27 cellular contexts compared by ENCODE assay signal in the genomic region with DNA sequence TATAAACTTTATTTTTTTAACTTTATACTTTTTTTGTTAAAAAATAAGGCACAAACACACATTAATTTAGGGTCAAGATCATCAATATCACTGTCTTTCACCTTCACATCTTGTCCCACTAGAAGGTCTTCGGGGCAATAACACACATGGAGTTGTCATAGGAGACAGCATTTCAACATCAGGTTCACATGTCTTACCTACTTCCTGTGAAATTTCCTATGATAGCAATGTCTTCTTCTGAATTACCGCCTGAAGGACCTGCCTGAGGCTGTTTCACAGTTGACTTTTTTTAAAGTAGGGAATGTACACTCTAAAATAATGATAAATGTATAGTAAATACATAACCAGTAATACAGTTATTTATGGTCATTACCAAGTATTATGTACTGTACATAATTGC.
DNase-seq lines count a peak whose midpoint lies in the region.
"Had no signal": no experiment of that assay in that cellular context is flagged by ENCODE, and none has a peak within 500 bp of the region (broad histone marks: within the 10 kb centered on the region; RNA-seq: fewer than 3 reads in every experiment).

No MANE protein-coding gene starts in this region.

- no peak overlapping the region for H2BK12ac ChIP-seq in trophoblast cell (ENCODE audit: low read length)

- H3K9ac ChIP-seq in trophoblast cell (ENCODE audit: low read length): no peak overlapping the region
- H3K9ac ChIP-seq: BLaER1; BLaER1 treated with 17β-estradiol and CSF1 and Interleukin-3, amounts not matched to agents 10 nM and 100 nM had no signal

- no peak overlapping the region for H2AFZ ChIP-seq in trophoblast cell (ENCODE audit: insufficient read depth, low read length, poor library complexity)

- no peak overlapping the region for H4K91ac ChIP-seq in trophoblast cell (ENCODE audit: low read depth, low read length)

- H3K27me3 ChIP-seq in trophoblast cell (ENCODE audit: insufficient read depth, low read length): no peaks in the 10 kb centered on the region
- H3K27me3 ChIP-seq: BE2C; BLaER1; BLaER1 treated with 17β-estradiol and CSF1 and Interleukin-3, amounts not matched to agents 10 nM and 100 nM had no signal

- no peak overlapping the region for H3K27ac ChIP-seq in trophoblast cell (ENCODE audit: low read depth, low read length)
- H3K27ac ChIP-seq: 22Rv1; A549; BLaER1; BLaER1 treated with 17β-estradiol and CSF1 and Interleukin-3, amounts not matched to agents 10 nM and 100 nM; C4-2B had no signal

- WGBS in trophoblast cell (ENCODE audit: extremely low coverage, insufficient coverage, insufficient read length): no CpG with 5 or more reads among the region's 2 CpGs

- no peak overlapping the region for H3K14ac ChIP-seq in trophoblast cell (ENCODE audit: low read length)

- H3K23ac ChIP-seq in trophoblast cell (ENCODE audit: low read length): no peak overlapping the region

- H3K18ac ChIP-seq in trophoblast cell (ENCODE audit: low read length): no peak overlapping the region

- no peak overlapping the region for H3K4me2 ChIP-seq in trophoblast cell (ENCODE audit: low read length)
- H3K4me2 ChIP-seq: A549; BLaER1; BLaER1 treated with 17β-estradiol and CSF1 and Interleukin-3, amounts not matched to agents 10 nM and 100 nM had no signal

- no peaks in the 10 kb centered on the region for H3K36me3 ChIP-seq in trophoblast cell (ENCODE audit: control insufficient read depth in 1 of 2, insufficient read depth in 2 of 2, low read length in 2 of 2)
- H3K36me3 ChIP-seq: BE2C; BLaER1; BLaER1 treated with 17β-estradiol and CSF1 and Interleukin-3, amounts not matched to agents 10 nM and 100 nM had no signal

- H3K4me1 ChIP-seq in trophoblast cell (ENCODE audit: control insufficient read depth in 1 of 2, insufficient read depth in 2 of 2, low read length in 2 of 2): no peaks in the 10 kb centered on the region
- H3K4me1 ChIP-seq: A549; BE2C; BLaER1; BLaER1 treated with 17β-estradiol and CSF1 and Interleukin-3, amounts not matched to agents 10 nM and 100 nM; Caco-2 had no signal

- peaks cover 4% of the 10 kb centered on the region for H3K9me3 ChIP-seq in trophoblast cell (ENCODE audit: insufficient read depth, low read depth, low read length)
- H3K9me3 ChIP-seq: A549, BE2C, Caco-2 had no signal

- no peak overlapping the region for H4K8ac ChIP-seq in trophoblast cell (ENCODE audit: low read depth, low read length)

- DNase-seq in trophoblast cell (peak; percentile 22 to 69), NCI-H524 (lab: John Stamatoyannopoulos, UW) (no peak)
- DNase-seq: 8988T; ACHN; AML-193; BE2C; C1 segment of cervical spinal cord; Caco-2; Calu3; CD4-positive, alpha-beta memory T cell; CD4-positive, alpha-beta T cell; CD4-positive, CD25-positive, alpha-beta regulatory T cell; CD8-positive, alpha-beta memory T cell; CD8-positive, alpha-beta T cell; COR-L47; DMS 273 treated with DMSO at 0.1 percent for 48 hours; DMS153; DMS53; DMS79; DMS79 treated with DMSO at 0.1 percent for 48 hours; DND-41; EL had no signal

- no peak overlapping the region for H3K4ac ChIP-seq in trophoblast cell (ENCODE audit: low read depth, low read length)

- H3K79me1 ChIP-seq in trophoblast cell (ENCODE audit: low read length): no peaks in the 10 kb centered on the region

- no peak overlapping the region for H2BK5ac ChIP-seq in trophoblast cell (ENCODE audit: low read depth, low read length, poor library complexity)

- no peaks in the 10 kb centered on the region for H3K79me2 ChIP-seq in trophoblast cell (ENCODE audit: control insufficient read depth, insufficient read depth, low read length, poor library complexity)

- H2BK120ac ChIP-seq in trophoblast cell (ENCODE audit: insufficient read depth, low read length, poor library complexity): no peak overlapping the region

- no peak overlapping the region for H3K4me3 ChIP-seq in trophoblast cell (ENCODE audit: low read depth, low read length)
- H3K4me3 ChIP-seq: A549; BLaER1; BLaER1 treated with 17β-estradiol and CSF1 and Interleukin-3, amounts not matched to agents 10 nM and 100 nM had no signal

- H2AK5ac ChIP-seq in trophoblast cell (ENCODE audit: low read length): no peak overlapping the region

- H4K12ac ChIP-seq in trophoblast cell (ENCODE audit: low read depth, low read length): no peak overlapping the region

Comparison
In these comparisons a context has a peak if more than half of its experiments do, and no peak if none do; other contexts are left out.
1. DNase-seq: peak in trophoblast cell (2 of 2); none in NCI-H524 (0 of 2).